Comparison of ENCODE assay signal across 31 cellular contexts in the genomic region with DNA sequence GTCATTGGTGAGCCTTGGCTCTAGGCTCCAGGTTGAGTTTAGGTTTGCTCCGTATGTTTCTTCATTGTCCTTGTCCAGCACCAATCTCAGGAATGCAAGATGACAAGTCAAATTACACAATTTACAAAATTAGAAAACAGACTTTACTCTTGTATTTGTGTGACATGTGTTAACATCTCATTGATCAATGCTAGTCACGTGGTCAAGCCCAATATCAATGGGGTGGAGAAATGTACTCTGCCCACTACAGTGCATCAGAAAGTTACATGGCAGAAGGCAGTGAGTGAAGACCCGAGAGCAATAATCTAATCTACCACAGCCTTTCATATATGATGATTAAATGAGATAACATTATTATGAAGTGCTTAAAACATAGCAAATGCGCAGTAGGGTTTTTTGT.
"Had no signal": no experiment of that assay in that cellular context is flagged by ENCODE, and none has a peak within 500 bp of the region (broad histone marks: within the 10 kb centered on the region; RNA-seq: fewer than 3 reads in every experiment).

No MANE protein-coding gene starts in this region.

- H3K27me3 ChIP-seq: left lung, neural progenitor cell, neutrophil, right atrium auricular region, stomach, testis, thyroid gland, transverse colon, upper lobe of left lung, vagina had no signal

- H3K4me1 Mint-ChIP-seq: immature natural killer cell; naive thymus-derived CD8-positive, alpha-beta T cell; neural progenitor cell; stimulated activated naive B cell treated with anti-CD40 and anti-IgM and Interleukin-4, amounts not matched to agents 10 μg/mL and 1 μg/mL and 100 μg/mL, for 72 hours had no signal

- DNase-seq: hypothalamus; immature natural killer cell; kidney; left colon; left lung; lower lobe of right lung; mammary epithelial cell; mesenchymal stem cell; naive thymus-derived CD8-positive, alpha-beta T cell; occipital lobe; stimulated activated CD4-positive, alpha-beta T cell treated with anti-CD3 and anti-CD28 coated beads, Interleukin-12 subunit alpha, Interleukin-12 subunit beta, amount 100 ng/mL, for 4 hours; stimulated activated CD4-positive, alpha-beta T cell treated with anti-CD3 and anti-CD28 coated beads, Interleukin-15, amount 100 ng/mL, for 24 hours; stimulated activated CD4-positive, alpha-beta T cell treated with anti-CD3 and anti-CD28 coated beads, Interleukin-2, amount 100 ng/mL, for 24 hours; stimulated activated CD4-positive, alpha-beta T cell treated with anti-CD3 and anti-CD28 coated beads, Interleukin-4, amount 100 ng/mL, for 1 hour; stimulated activated naive B cell treated with anti-CD40 and anti-IgM and Interleukin-4, amounts not matched to agents 10 μg/mL and 1 μg/mL and 100 μg/mL, for 72 hours; stimulated activated naive CD8-positive, alpha-beta T cell treated with anti-CD3 and anti-CD28 coated beads, Interleukin-15, Interleukin-2, amounts not matched to agents 100 U/mL and 50 U/mL, for 24 hours; stomach; testis; thyroid gland; transverse colon; upper lobe of left lung had no signal

- H3K4me1 ChIP-seq: left lung, lower lobe of right lung, neural progenitor cell, right atrium auricular region, stomach, testis, thyroid gland, transverse colon, upper lobe of left lung, vagina had no signal

- H3K4me3 ChIP-seq: left lung, lower lobe of right lung, neural progenitor cell, right atrium auricular region, skin epidermis, stomach, testis, thyroid gland, transverse colon, upper lobe of left lung, vagina had no signal

- H3K9me3 ChIP-seq: left lung, lower lobe of right lung, neutrophil, right atrium auricular region, stomach, testis, thyroid gland, transverse colon, upper lobe of left lung, vagina had no signal

- H3K4me3 Mint-ChIP-seq: immature natural killer cell; naive thymus-derived CD8-positive, alpha-beta T cell; nephron; neural progenitor cell; stimulated activated naive B cell treated with anti-CD40 and anti-IgM and Interleukin-4, amounts not matched to agents 10 μg/mL and 1 μg/mL and 100 μg/mL, for 72 hours had no signal

- H3K79me2 ChIP-seq: parathyroid adenoma had no signal

- H2AFZ ChIP-seq: neural progenitor cell, parathyroid adenoma had no signal

- H3K27me3 Mint-ChIP-seq: progenitor cell of endocrine pancreas had no signal

- H3K9me3 Mint-ChIP-seq: immature natural killer cell; naive thymus-derived CD8-positive, alpha-beta T cell; nephron; neural progenitor cell; stimulated activated naive B cell treated with anti-CD40 and anti-IgM and Interleukin-4, amounts not matched to agents 10 μg/mL and 1 μg/mL and 100 μg/mL, for 72 hours had no signal

- ATAC-seq: left colon; left lung; lower lobe of right lung; naive thymus-derived CD8-positive, alpha-beta T cell; sciatic nerve; stimulated activated naive B cell treated with anti-CD40 and anti-IgM and Interleukin-4, amounts not matched to agents 10 μg/mL and 1 μg/mL and 100 μg/mL, for 72 hours; stimulated activated naive CD8-positive, alpha-beta T cell treated with anti-CD3 and anti-CD28 coated beads, Interleukin-15, Interleukin-2, amounts not matched to agents 100 U/mL and 50 U/mL, for 24 hours had no signal

- H3K36me3 ChIP-seq: left lung, lower lobe of right lung, neural progenitor cell, neutrophil, right atrium auricular region, stomach, thyroid gland, transverse colon, upper lobe of left lung, vagina had no signal

- FAIRE-seq: islet of Langerhans had no signal

- H3K36me3 Mint-ChIP-seq: immature natural killer cell; naive thymus-derived CD8-positive, alpha-beta T cell; neural progenitor cell; stimulated activated naive B cell treated with anti-CD40 and anti-IgM and Interleukin-4, amounts not matched to agents 10 μg/mL and 1 μg/mL and 100 μg/mL, for 72 hours had no signal

- H3K4me2 ChIP-seq: neural progenitor cell had no signal

- H3K27ac ChIP-seq: left lung, lower lobe of right lung, neural progenitor cell, neutrophil, parathyroid adenoma, right atrium auricular region, skin epidermis, stomach, testis, thyroid gland, transverse colon, upper lobe of left lung, vagina had no signal

- H3K27ac Mint-ChIP-seq: immature natural killer cell; naive thymus-derived CD8-positive, alpha-beta T cell; nephron; neural progenitor cell; progenitor cell of endocrine pancreas; stimulated activated naive B cell treated with anti-CD40 and anti-IgM and Interleukin-4, amounts not matched to agents 10 μg/mL and 1 μg/mL and 100 μg/mL, for 72 hours had no signal

- H3K9ac ChIP-seq: neural progenitor cell, parathyroid adenoma had no signal
